Comparison of ENCODE assay signal across 12 cellular contexts in the genomic region with DNA sequence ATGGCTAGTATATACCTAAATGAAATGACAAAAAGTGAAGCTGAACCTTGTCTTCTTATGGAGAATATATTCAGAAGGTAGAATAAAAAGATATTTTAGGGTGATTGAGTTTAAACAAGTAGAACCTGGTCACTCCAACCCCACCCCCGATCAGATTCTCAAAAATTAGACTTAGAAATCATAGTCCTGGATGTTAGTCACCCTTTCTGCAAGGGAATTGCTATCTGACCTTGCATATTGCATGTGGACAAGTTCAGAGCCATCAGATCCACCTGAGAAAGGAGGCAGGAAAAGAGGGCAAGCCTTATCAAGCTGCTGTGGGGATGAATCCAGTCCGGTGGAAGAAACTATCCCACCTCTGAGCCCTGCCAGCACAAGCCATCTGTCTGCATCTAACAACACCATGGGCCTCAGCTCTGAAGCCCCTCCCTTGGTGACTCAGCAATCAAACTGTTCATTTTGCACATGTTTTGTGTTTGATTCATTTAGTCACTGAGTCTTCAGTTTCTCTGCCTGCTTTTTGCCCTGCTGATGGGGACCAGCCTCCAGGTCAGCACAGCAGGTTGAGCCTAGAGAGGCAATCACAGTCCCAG.
DNase-seq lines count a peak whose midpoint lies in the region; ATAC-seq and TF ChIP-seq lines count a peak whose summit lies in the region.
"Had no signal": no experiment of that assay in that cellular context is flagged by ENCODE, and none has a peak within 500 bp of the region (broad histone marks: within the 10 kb centered on the region; RNA-seq: fewer than 3 reads in every experiment).

No MANE protein-coding gene starts in this region.

- H3K27ac Mint-ChIP-seq in stimulated activated effector memory CD8-positive, alpha-beta T cell treated with anti-CD3 and anti-CD28 coated beads, Interleukin-12 subunit alpha, Interleukin-12 subunit beta, amount 100 ng/mL, for 72 hours = no peak overlapping the region
- H3K27ac Mint-ChIP-seq: activated naive CD4-positive, alpha-beta T cell treated with anti-CD3 and anti-CD28 coated beads for 36 hours had no signal

- no peaks in the 10 kb centered on the region for H3K36me3 ChIP-seq in smooth muscle cell (ENCODE audit: low read depth)

- no peaks in the 10 kb centered on the region for H3K9me3 ChIP-seq in smooth muscle cell (replicated peaks; ENCODE audit: low read depth)

- DNase-seq in H4 (ENCODE audit: low spot score) (peak; percentile 68), RKO (ENCODE audit: low spot score) (peak; percentile 3), fibroblast of peridontal ligament (ENCODE audit: extremely low read depth) (peak; percentile 55), HUDEP-2 (lab: John Stamatoyannopoulos, UW; ENCODE audit: unreplicated experiment in 76 of 76) (no peak), smooth muscle cell (lab: John Stamatoyannopoulos, UW; ENCODE audit: unreplicated experiment) (no peak)
- no peak for DNase-seq in stimulated activated effector memory CD8-positive, alpha-beta T cell treated with anti-CD3 and anti-CD28 coated beads, Interleukin-12 subunit alpha, Interleukin-12 subunit beta, amount 100 ng/mL, for 72 hours (ENCODE audit: low spot score in 2 of 2)
- DNase-seq: activated naive CD4-positive, alpha-beta T cell treated with anti-CD3 and anti-CD28 coated beads for 36 hours; effector memory CD4-positive, alpha-beta T cell; GDM1; MV-4-11; PC-9 had no signal

- peak; percentile 83 for ATAC-seq in stimulated activated effector memory CD8-positive, alpha-beta T cell treated with anti-CD3 and anti-CD28 coated beads, Interleukin-12 subunit alpha, Interleukin-12 subunit beta, amount 100 ng/mL, for 72 hours
- ATAC-seq in HG03457 (IDR thresholded peaks at IDR 0.05; ENCODE audit: unreplicated experiment) = no peak

- H3K27ac ChIP-seq in smooth muscle cell (ENCODE audit: low read depth) = no peak overlapping the region
- H3K27ac ChIP-seq: PC-9 had no signal

- H3K4me1 Mint-ChIP-seq in stimulated activated effector memory CD8-positive, alpha-beta T cell treated with anti-CD3 and anti-CD28 coated beads, Interleukin-12 subunit alpha, Interleukin-12 subunit beta, amount 100 ng/mL, for 72 hours = peaks cover 25% of the 10 kb centered on the region

- H3F3A ChIP-seq in smooth muscle cell (ENCODE audit: low read depth) = no peaks in the 10 kb centered on the region

- H3K36me3 Mint-ChIP-seq in stimulated activated effector memory CD8-positive, alpha-beta T cell treated with anti-CD3 and anti-CD28 coated beads, Interleukin-12 subunit alpha, Interleukin-12 subunit beta, amount 100 ng/mL, for 72 hours = no peaks in the 10 kb centered on the region

- no peak overlapping the region for H3K4me2 ChIP-seq in smooth muscle cell
- H3K4me2 ChIP-seq: PC-9 had no signal

- no peak for TF ChIP-seq CTCF in smooth muscle cell (IDR thresholded peaks at IDR 0.05; ENCODE audit: borderline replicate concordance, insufficient read depth, poor library complexity, severe bottlenecking)

- 55% methylated on average over 2 of the region's 2 CpGs for WGBS in smooth muscle cell (ENCODE audit: low lambda C conversion rate)

- H3K27me3 ChIP-seq in smooth muscle cell (ENCODE audit: low read depth) = no peaks in the 10 kb centered on the region

- no peak overlapping the region for H3K9ac ChIP-seq in smooth muscle cell (ENCODE audit: low read depth)

- no peaks in the 10 kb centered on the region for H4K20me1 ChIP-seq in smooth muscle cell (ENCODE audit: low read depth)

- no peaks in the 10 kb centered on the region for H3K4me1 ChIP-seq in smooth muscle cell (ENCODE audit: low read depth)

- H3K4me3 Mint-ChIP-seq in stimulated activated effector memory CD8-positive, alpha-beta T cell treated with anti-CD3 and anti-CD28 coated beads, Interleukin-12 subunit alpha, Interleukin-12 subunit beta, amount 100 ng/mL, for 72 hours = no peak overlapping the region
- H3K4me3 Mint-ChIP-seq: activated naive CD4-positive, alpha-beta T cell treated with anti-CD3 and anti-CD28 coated beads for 36 hours had no signal

- no peak overlapping the region for H2AFZ ChIP-seq in smooth muscle cell (ENCODE audit: low read depth)
- H2AFZ ChIP-seq: PC-9 had no signal

- no peak overlapping the region for H3K4me3 ChIP-seq in smooth muscle cell
- H3K4me3 ChIP-seq: PC-9 had no signal

- H3K79me2 ChIP-seq in smooth muscle cell (ENCODE audit: low read depth) = no peaks in the 10 kb centered on the region

- H3K9me3 Mint-ChIP-seq in stimulated activated effector memory CD8-positive, alpha-beta T cell treated with anti-CD3 and anti-CD28 coated beads, Interleukin-12 subunit alpha, Interleukin-12 subunit beta, amount 100 ng/mL, for 72 hours = no peaks in the 10 kb centered on the region
- H3K9me3 Mint-ChIP-seq: activated naive CD4-positive, alpha-beta T cell treated with anti-CD3 and anti-CD28 coated beads for 36 hours had no signal

Comparison
In these comparisons a context has a peak if more than half of its experiments do, and no peak if none do; other contexts are left out.
1. DNase-seq: peak in H4 (single experiment), RKO (single experiment) and fibroblast of peridontal ligament (single experiment); none in stimulated activated effector memory CD8-positive, alpha-beta T cell treated with anti-CD3 and anti-CD28 coated beads, Interleukin-12 subunit alpha, Interleukin-12 subunit beta, amount 100 ng/mL, for 72 hours (0 of 2), HUDEP-2 (0 of 76) and smooth muscle cell (single experiment).